29 cellular contexts compared by ENCODE assay signal in the genomic region with DNA sequence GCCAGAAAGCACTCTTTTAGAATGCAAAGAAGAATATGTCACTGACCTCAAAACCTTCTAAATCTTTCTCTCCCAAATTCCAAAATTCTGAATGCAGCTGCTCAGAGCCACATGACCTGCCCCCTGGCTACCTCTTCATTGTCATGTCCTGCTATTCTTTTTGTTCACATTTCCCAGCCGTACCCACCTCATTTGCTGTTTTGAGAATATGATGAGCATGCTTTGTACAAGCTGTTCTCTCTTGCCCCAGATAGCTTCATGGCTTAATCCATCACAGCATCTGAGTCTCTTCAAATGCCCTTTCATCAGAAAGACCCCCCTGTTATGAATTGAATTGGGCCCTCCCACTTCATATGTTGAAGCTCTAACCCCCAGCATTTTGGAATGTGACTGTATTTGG.
"Had no signal": no experiment of that assay in that cellular context is flagged by ENCODE, and none has a peak within 500 bp of the region (broad histone marks: within the 10 kb centered on the region; RNA-seq: fewer than 3 reads in every experiment).

No MANE protein-coding gene starts in this region.

- FAIRE-seq: islet of Langerhans, kidney, small intestine had no signal

- H3K4me3 ChIP-seq: heart left ventricle, left lung, lower lobe of right lung, ovary, spleen, suprapubic skin, thoracic aorta, tibial artery, upper lobe of right lung, uterus had no signal

- H3K4me1 ChIP-seq: left lung, lower lobe of right lung, spleen, suprapubic skin, upper lobe of right lung, uterus had no signal

- H3K4me3 Mint-ChIP-seq: immature natural killer cell; mesothelial cell of epicardium; naive thymus-derived CD8-positive, alpha-beta T cell; nephron progenitor cell; stimulated activated effector memory CD8-positive, alpha-beta T cell treated with anti-CD3 and anti-CD28 coated beads, Interleukin-12 subunit alpha, Interleukin-12 subunit beta, amount 100 ng/mL, for 72 hours; stimulated activated naive CD8-positive, alpha-beta T cell treated with anti-CD3 and anti-CD28 coated beads, Interleukin-15, Interleukin-2, amounts not matched to agents 100 ng/mL and 50 ng/mL, for 24 hours had no signal

- H3K9me3 Mint-ChIP-seq: nephron progenitor cell; stimulated activated naive CD8-positive, alpha-beta T cell treated with anti-CD3 and anti-CD28 coated beads, Interleukin-15, Interleukin-2, amounts not matched to agents 100 ng/mL and 50 ng/mL, for 24 hours had no signal

- H3K27ac Mint-ChIP-seq: immature natural killer cell; mesothelial cell of epicardium; naive thymus-derived CD8-positive, alpha-beta T cell; nephron progenitor cell; progenitor cell of endocrine pancreas; stimulated activated effector memory CD8-positive, alpha-beta T cell treated with anti-CD3 and anti-CD28 coated beads, Interleukin-12 subunit alpha, Interleukin-12 subunit beta, amount 100 ng/mL, for 72 hours; stimulated activated naive CD8-positive, alpha-beta T cell treated with anti-CD3 and anti-CD28 coated beads, Interleukin-15, Interleukin-2, amounts not matched to agents 100 ng/mL and 50 ng/mL, for 24 hours had no signal

- DNase-seq: heart left ventricle; hypothalamus; immature natural killer cell; kidney; left colon; left lung; lower lobe of right lung; mammary epithelial cell; mesenchymal stem cell; naive thymus-derived CD8-positive, alpha-beta T cell; nephron progenitor cell; ovary; retina; right cardiac atrium; small intestine; spleen; stimulated activated CD4-positive, alpha-beta T cell treated with anti-CD3 and anti-CD28 coated beads, Interleukin-4, amount 100 ng/mL, for 24 hours; stimulated activated naive CD4-positive, alpha-beta T cell; tibial artery; trophoblast cell; upper lobe of right lung; uterus had no signal

- H3K36me3 ChIP-seq: heart left ventricle, left lung, lower lobe of right lung, ovary, spleen, suprapubic skin, thoracic aorta, tibial artery, upper lobe of right lung, uterus had no signal

- H3K27ac ChIP-seq: heart left ventricle, left lung, lower lobe of right lung, ovary, spleen, suprapubic skin, thoracic aorta, tibial artery, upper lobe of right lung, uterus had no signal

- H3K27me3 ChIP-seq: heart left ventricle, left lung, ovary, spleen, suprapubic skin, tibial artery, upper lobe of right lung, uterus had no signal

- H3K36me3 Mint-ChIP-seq: immature natural killer cell; mesothelial cell of epicardium; naive thymus-derived CD8-positive, alpha-beta T cell; stimulated activated effector memory CD8-positive, alpha-beta T cell treated with anti-CD3 and anti-CD28 coated beads, Interleukin-12 subunit alpha, Interleukin-12 subunit beta, amount 100 ng/mL, for 72 hours had no signal

- H3K4me1 Mint-ChIP-seq: immature natural killer cell; mesothelial cell of epicardium; naive thymus-derived CD8-positive, alpha-beta T cell; stimulated activated effector memory CD8-positive, alpha-beta T cell treated with anti-CD3 and anti-CD28 coated beads, Interleukin-12 subunit alpha, Interleukin-12 subunit beta, amount 100 ng/mL, for 72 hours had no signal

- H3K9me3 ChIP-seq: heart left ventricle, left lung, lower lobe of right lung, ovary, spleen, suprapubic skin, thoracic aorta, tibial artery, upper lobe of right lung, uterus had no signal
